11 cellular contexts compared by ENCODE assay signal in genomic region chr1:115654663-115655306, GRCh38. TPM values are rescaled to one million over a fixed set of nuclear protein-coding genes. Genes with fewer than 3 reads are reported as not detected.
DNase-seq lines count a peak whose midpoint lies in the region; ATAC-seq and TF ChIP-seq lines count a peak whose summit lies in the region.
"Had no signal": no experiment of that assay in that cellular context is flagged by ENCODE, and none has a peak within 500 bp of the region (broad histone marks: within the 10 kb centered on the region; RNA-seq: fewer than 3 reads in every experiment).

No MANE protein-coding gene starts in this region.

- peak overlapping the region; percentile 63 for H3K4me3 Mint-ChIP-seq in natural killer cell
- H3K4me3 Mint-ChIP-seq: memory B cell had no signal

- peaks cover 18 to 20% of the 10 kb centered on the region in 2 donors for H3K4me1 Mint-ChIP-seq in natural killer cell
- H3K4me1 Mint-ChIP-seq: memory B cell had no signal

- H3K4me1 ChIP-seq in NT2/D1 (ENCODE audit: insufficient read depth, insufficient read length), result peaks cover 14% of the 10 kb centered on the region

- H3K9ac ChIP-seq in NT2/D1 (ENCODE audit: insufficient read length, low read depth), result peak overlapping the region; percentile 34

- intact Hi-C loops in natural killer cell (cut with micrococcal nuclease), result no loop called here

- in situ Hi-C loops in GM13976 (cut with MboI; ENCODE audit: low sequenced_read_pairs, unreplicated experiment), result no loop called here

- H3K4me3 ChIP-seq in NT2/D1 (ENCODE audit: insufficient read length, low read depth), result no peak overlapping the region
- H3K4me3 ChIP-seq: SK-N-MC had no signal

- peaks cover 10% of the 10 kb centered on the region for H3K9me3 ChIP-seq in NT2/D1 (ENCODE audit: insufficient read depth, low read length)

- H3K9me3 Mint-ChIP-seq in natural killer cell, result no peaks in the 10 kb centered on the region
- H3K9me3 Mint-ChIP-seq: memory B cell had no signal

- H3K27me3 ChIP-seq in NT2/D1 (ENCODE audit: insufficient read depth, insufficient read length), result no peaks in the 10 kb centered on the region

- peak overlapping the region; percentile 71 to 84 for H3K27ac Mint-ChIP-seq in natural killer cell
- H3K27ac Mint-ChIP-seq: memory B cell had no signal

- DNase-seq in GDM1 (lab: John Stamatoyannopoulos, UW) (peak; percentile 80), NT2/D1 (ENCODE audit: low read depth, low spot score) (peak; percentile 66), natural killer cell (no peak), GM13976 (ENCODE audit: low spot score) (no peak), NCI-H146 (lab: John Stamatoyannopoulos, UW) (no peak), HuH-7.5 (ENCODE audit: low spot score) (no peak)
- DNase-seq: activated T-cell treated with anti-CD3 and anti-CD28 coated beads, Interleukin-2, amount 50 U/mL, for 1 hour had no signal

- ATAC-seq in esophagus mucosa (peak; percentile 61), natural killer cell (peak in 1 of 3 donors; percentile 53), HG03159 (IDR thresholded peaks at IDR 0.05; ENCODE audit: unreplicated experiment) (no peak)

- no peak for TF ChIP-seq CTCF in natural killer cell (IDR thresholded peaks at IDR 0.05)
- TF ChIP-seq CTCF in GM13976 (IDR thresholded peaks at IDR 0.05; ENCODE audit: borderline replicate concordance, control extremely low read depth, extremely low read depth, insufficient read depth, missing control alignments), result no peak

- H3K36me3 Mint-ChIP-seq in natural killer cell, result no peaks in the 10 kb centered on the region
- H3K36me3 Mint-ChIP-seq: memory B cell had no signal

- H3K36me3 ChIP-seq in NT2/D1 (ENCODE audit: insufficient read depth, insufficient read length, low read length), result peaks cover 74% of the 10 kb centered on the region

- no peaks in the 10 kb centered on the region for H3K27me3 Mint-ChIP-seq in natural killer cell (ENCODE audit: low read depth in 2 of 2)
- H3K27me3 Mint-ChIP-seq: memory B cell had no signal

RNA-seq across cellular contexts. Expression of gene VANGL1, which starts 13.0 kb away (rescaled TPM):
- 15.5 TPM for total RNA-seq in esophagus mucosa
- total RNA-seq in natural killer cell, result 10 to 100 TPM in 2 of 3 donors, 1 to 10 TPM in 1; 6.4 to 14.8 (median 10.3) TPM

Comparison
In these comparisons a context has a peak if more than half of its experiments do, and no peak if none do; other contexts are left out.
1. DNase-seq: peak in GDM1 (single experiment) and NT2/D1 (single experiment); none in natural killer cell (single experiment), GM13976 (single experiment), NCI-H146 (single experiment) and HuH-7.5 (single experiment).